26 cellular contexts compared by ENCODE assay signal in the genomic region with DNA sequence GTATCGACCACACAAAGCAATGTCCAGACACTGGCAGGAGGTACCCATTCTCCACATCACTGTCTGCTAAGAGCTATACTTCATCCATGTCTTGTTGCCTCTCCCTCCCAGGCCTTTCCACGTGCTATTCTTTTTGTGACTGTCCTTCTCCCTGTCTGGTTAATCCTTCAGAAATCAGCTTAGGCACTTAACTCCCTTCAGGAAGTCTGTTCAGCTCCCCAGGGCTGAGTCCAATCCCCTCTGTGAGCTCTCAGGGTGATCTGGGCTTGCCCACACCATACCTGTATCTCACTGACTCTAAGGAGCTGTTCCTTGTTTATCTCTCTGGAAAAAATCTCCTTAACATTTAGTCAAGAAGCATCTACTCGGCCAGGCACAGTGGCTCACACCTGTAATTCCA.
DNase-seq lines count a peak whose midpoint lies in the region; ATAC-seq and TF ChIP-seq lines count a peak whose summit lies in the region.
"Had no signal": no experiment of that assay in that cellular context is flagged by ENCODE, and none has a peak within 500 bp of the region (broad histone marks: within the 10 kb centered on the region; RNA-seq: fewer than 3 reads in every experiment).

No MANE protein-coding gene starts in this region.

- TF ChIP-seq RAD21 in IMR-90 (IDR thresholded peaks at IDR 0.05; ENCODE audit: low read length) = no peak

- H3K27ac Mint-ChIP-seq in activated CD8-positive, alpha-beta memory T cell treated with anti-CD3 and anti-CD28 coated beads, Interleukin-2, amount 10 ng/mL, durations not matched to agents 7 days and 5 days = peak overlapping the region; percentile 45
- peak overlapping the region; percentile 54 for H3K27ac Mint-ChIP-seq in T-helper 17 cell
- peak overlapping the region; percentile 89 for H3K27ac Mint-ChIP-seq in neural crest cell (ENCODE audit: unreplicated experiment)
- H3K27ac Mint-ChIP-seq in WTC11 = no peak overlapping the region

- H3K27me3 ChIP-seq in IMR-90 (ENCODE audit: control insufficient read depth, insufficient read depth, low read length) = no peaks in the 10 kb centered on the region
- H3K27me3 ChIP-seq: BE2C, SJSA1 had no signal

- no peak overlapping the region for H4K91ac ChIP-seq in IMR-90 (ENCODE audit: insufficient read depth, low read depth, low read length)

- TF ChIP-seq POLR2A in IMR-90 (IDR thresholded peaks at IDR 0.05; ENCODE audit: low read depth, low read length) = no peak

- no peaks in the 10 kb centered on the region for H4K20me1 ChIP-seq in IMR-90 (ENCODE audit: insufficient read depth, low read length)

- H3K4me2 ChIP-seq in IMR-90 (ENCODE audit: low read depth, low read length) = no peak overlapping the region

- H3K4me3 ChIP-seq in IMR-90 (ENCODE audit: insufficient read depth, low read depth, low read length) = no peak overlapping the region
- H3K4me3 ChIP-seq: SJSA1 had no signal

- H3K27me3 Mint-ChIP-seq in activated CD8-positive, alpha-beta memory T cell treated with anti-CD3 and anti-CD28 coated beads, Interleukin-2, amount 10 ng/mL, durations not matched to agents 7 days and 5 days = no peaks in the 10 kb centered on the region
- H3K27me3 Mint-ChIP-seq in T-helper 17 cell (no peaks in the 10 kb centered on the region), neural crest cell (ENCODE audit: low read depth) (no peaks in the 10 kb centered on the region), WTC11 (ENCODE audit: low read depth) (no peaks in the 10 kb centered on the region)
- H3K27me3 Mint-ChIP-seq: CD8-positive, alpha-beta memory T cell had no signal

- no peak for ATAC-seq in activated CD8-positive, alpha-beta memory T cell treated with anti-CD3 and anti-CD28 coated beads, Interleukin-2, amount 10 ng/mL, durations not matched to agents 7 days and 5 days
- ATAC-seq in IMR-90 (ENCODE audit: low read depth) (no peak), T-helper 17 cell (no peak), GM19328 (IDR thresholded peaks at IDR 0.05; ENCODE audit: unreplicated experiment) (no peak), WTC11 (no peak)

- no peak overlapping the region for H2BK5ac ChIP-seq in IMR-90 (ENCODE audit: low read depth, low read length, poor library complexity, severe bottlenecking)

- POLR2A ChIA-PET in IMR-90 (lab: Charles Lee; ENCODE audit: unreplicated experiment) = no interaction called here
- POLR2A ChIA-PET in WTC11 (lab: Charles Lee) = no interaction called here
- POLR2A ChIA-PET in GM10248 (lab: Yijun Ruan, JAX) = no interaction called here

- no peak overlapping the region for H3K4me3 Mint-ChIP-seq in activated CD8-positive, alpha-beta memory T cell treated with anti-CD3 and anti-CD28 coated beads, Interleukin-2, amount 10 ng/mL, durations not matched to agents 7 days and 5 days
- H3K4me3 Mint-ChIP-seq in T-helper 17 cell = no peak overlapping the region
- H3K4me3 Mint-ChIP-seq in neural crest cell = no peak overlapping the region
- no peak overlapping the region for H3K4me3 Mint-ChIP-seq in WTC11
- H3K4me3 Mint-ChIP-seq: CD14-positive monocyte; CD8-positive, alpha-beta memory T cell had no signal

- peaks cover 17% of the 10 kb centered on the region for H3K36me3 Mint-ChIP-seq in activated CD8-positive, alpha-beta memory T cell treated with anti-CD3 and anti-CD28 coated beads, Interleukin-2, amount 10 ng/mL, durations not matched to agents 7 days and 5 days
- H3K36me3 Mint-ChIP-seq in T-helper 17 cell (ENCODE audit: low read depth) (no peaks in the 10 kb centered on the region), neural crest cell (ENCODE audit: low read depth) (peaks cover 24% of the 10 kb centered on the region), WTC11 (peaks cover 12% of the 10 kb centered on the region)
- H3K36me3 Mint-ChIP-seq: CD8-positive, alpha-beta memory T cell had no signal

- H3K23ac ChIP-seq in IMR-90 (ENCODE audit: low read depth, low read length) = no peak overlapping the region

- peaks cover 4 to 15% of the 10 kb centered on the region in 2 experiments; a peak in 3 of 4 replicates for H3K79me1 ChIP-seq in IMR-90 (ENCODE audit: low read depth in 1 of 2, low read length in 2 of 2)

- peaks cover 9% of the 10 kb centered on the region for H3K9me1 ChIP-seq in IMR-90 (ENCODE audit: insufficient read depth, low read length)

- no TSS peak for BruUV-seq in IMR-90 (replicated peaks; lab: Mats Ljungman, UMichigan)

- CTCF ChIA-PET in activated CD8-positive, alpha-beta memory T cell treated with anti-CD3 and anti-CD28 coated beads, Interleukin-2, amount 10 ng/mL, durations not matched to agents 7 days and 5 days (lab: Charles Lee) = interaction anchor here (0.9 to 1.8 kb wide), 2 partner anchors 24 to 482 kb away, joined by 3 to 12 read pairs; no protein-coding TSS in a partner anchor
- CTCF ChIA-PET in IMR-90 (lab: Yijun Ruan, JAX) = interaction anchor here (2.3 kb wide), 1 partner anchor 24 kb away, joined by 6 read pairs; no protein-coding TSS in a partner anchor
- CTCF ChIA-PET in WTC11 (lab: Charles Lee) = no interaction called here
- CTCF ChIA-PET in GM10248 (lab: Yijun Ruan, JAX) = interaction anchor here (0.9 to 4.3 kb wide), 7 partner anchors 17 to 1567 kb away, joined by 3 to 16 read pairs (median 3); no protein-coding TSS in a partner anchor

- DNase-seq in activated CD8-positive, alpha-beta memory T cell treated with anti-CD3 and anti-CD28 coated beads, Interleukin-2, amount 10 ng/mL, durations not matched to agents 7 days and 5 days = no peak
- no peak for DNase-seq in activated CD8-positive, alpha-beta memory T cell treated with anti-CD3 and anti-CD28 coated beads, Interleukin-2, amount 50 U/mL, for 4 hours
- DNase-seq in IMR-90 = no peak
- DNase-seq in T-helper 17 cell = no peak
- no peak for DNase-seq in neural crest cell (ENCODE audit: low read depth, low spot score)
- no peak for DNase-seq in WTC11 (ENCODE audit: low spot score)
- no peak for DNase-seq in GM10248 (ENCODE audit: extremely low spot score)
- DNase-seq: 8988T; ACHN; BE2C; CD8-positive, alpha-beta memory T cell; DMS153; DND-41; GOT3; HCEC 1CT; Kasumi-1; MV-4-11; NCI-H1105; NCI-H1436 treated with DMSO at 0.1 percent for 48 hours; NCI-H187 treated with DMSO at 0.1 percent for 48 hours; NCI-H526; Right ventricle myocardium superior had no signal

- H2BK15ac ChIP-seq in IMR-90 (ENCODE audit: low read depth, low read length) = no peak overlapping the region

- no peaks in the 10 kb centered on the region for H3K9me3 Mint-ChIP-seq in activated CD8-positive, alpha-beta memory T cell treated with anti-CD3 and anti-CD28 coated beads, Interleukin-2, amount 10 ng/mL, durations not matched to agents 7 days and 5 days (ENCODE audit: low read depth)
- H3K9me3 Mint-ChIP-seq in neural crest cell = peaks cover 3% of the 10 kb centered on the region
- peaks cover 5% of the 10 kb centered on the region for H3K9me3 Mint-ChIP-seq in WTC11

- H4K8ac ChIP-seq in IMR-90 (ENCODE audit: low read depth in 2 of 2, low read length in 2 of 2) = no peak overlapping the region

- H3K9ac ChIP-seq in IMR-90 (ENCODE audit: low read depth, low read length) = no peak overlapping the region

- no peak overlapping the region for H2AK9ac ChIP-seq in IMR-90 (replicated peaks; ENCODE audit: low read depth, low read length, poor library complexity)

- intact Hi-C loops in IMR-90 (cut with micrococcal nuclease) = no loop called here

- H3K36me3 ChIP-seq in IMR-90 (ENCODE audit: control insufficient read depth, insufficient read depth, low read length) = peaks cover 36% of the 10 kb centered on the region
- H3K36me3 ChIP-seq: BE2C had no signal

- H3K4me1 Mint-ChIP-seq in activated CD8-positive, alpha-beta memory T cell treated with anti-CD3 and anti-CD28 coated beads, Interleukin-2, amount 10 ng/mL, durations not matched to agents 7 days and 5 days = peaks cover 48% of the 10 kb centered on the region
- peaks cover 21% of the 10 kb centered on the region for H3K4me1 Mint-ChIP-seq in T-helper 17 cell
- no peaks in the 10 kb centered on the region for H3K4me1 Mint-ChIP-seq in neural crest cell
- H3K4me1 Mint-ChIP-seq in WTC11 = peaks cover 14% of the 10 kb centered on the region

- H2BK120ac ChIP-seq in IMR-90 (ENCODE audit: low read depth, low read length) = no peak overlapping the region

- H3K56ac ChIP-seq in IMR-90 (ENCODE audit: extremely low read depth, insufficient read depth, low read length) = no peak overlapping the region

- H2BK20ac ChIP-seq in IMR-90 (ENCODE audit: low read depth, low read length) = no peak overlapping the region

- H3K18ac ChIP-seq in IMR-90 (ENCODE audit: low read depth, low read length) = no peak overlapping the region

- no peak overlapping the region for H4K5ac ChIP-seq in IMR-90 (ENCODE audit: low read depth, low read length)

- H3K27ac ChIP-seq in IMR-90 (ENCODE audit: insufficient read depth, low read length) = no peak overlapping the region
- H3K27ac ChIP-seq: HL-60, SJSA1 had no signal

- H3K9me3 ChIP-seq in IMR-90 (ENCODE audit: control insufficient read depth, insufficient read depth, low read length) (peaks cover 5% of the 10 kb centered on the region), T-helper 17 cell (ENCODE audit: control insufficient read depth, low read length, poor library complexity, severe bottlenecking) (no peaks in the 10 kb centered on the region)
- H3K9me3 ChIP-seq: BE2C, SJSA1 had no signal

- in situ Hi-C loops in IMR-90 (cut with MboI; ENCODE audit: low sequenced_read_pairs) = no loop called here

- no peak overlapping the region for H2AFZ ChIP-seq in IMR-90 (replicated peaks; ENCODE audit: low read length, poor library complexity)

- H3K4me1 ChIP-seq in IMR-90 (ENCODE audit: control insufficient read depth, insufficient read depth, low read length) = peaks cover 8% of the 10 kb centered on the region
- H3K4me1 ChIP-seq: BE2C had no signal

- dilution Hi-C loops in IMR-90 (cut with HindIII; ENCODE audit: low sequenced_read_pairs, unreplicated experiment) = no loop called here

- H3K4ac ChIP-seq in IMR-90 (ENCODE audit: low read depth, low read length) = no peak overlapping the region

- H3K14ac ChIP-seq in IMR-90 (replicated peaks; ENCODE audit: low read depth, low read length) = no peak overlapping the region

- H2AK5ac ChIP-seq in IMR-90 (ENCODE audit: low read depth, low read length) = 0 out of 2 replicates have a peak overlapping the region, but pooled peaks have one; percentile 33

- 81% methylated on average over 2 of the region's 3 CpGs; no CpG with 5 or more reads in 1 of the 2 experiments for whole genome bisulfite sequencing in IMR-90 (ENCODE audit: extremely low coverage in 2 of 2, insufficient read length in 1 of 2), 2 experiments

- no peak for TF ChIP-seq CTCF in IMR-90 (conservative IDR thresholded peaks at IDR 0.05; ENCODE audit: low read depth, low read length)
- TF ChIP-seq CTCF in neural crest cell (conservative IDR thresholded peaks at IDR 0.05) = no peak
- no peak for TF ChIP-seq CTCF in WTC11 (IDR thresholded peaks at IDR 0.05)
- TF ChIP-seq CTCF in GM10248 (IDR thresholded peaks at IDR 0.05; ENCODE audit: control extremely low read depth, extremely low read depth, low read depth, missing control alignments) = no peak

TF ChIP-seq in IMR-90, 13 proteins besides CTCF, POLR2A, EP300 and RAD21 (continues in another document):
- no peak for TF ChIP-seq MAZ (IDR thresholded peaks at IDR 0.05; ENCODE audit: borderline replicate concordance, low read depth, low read length)
- TF ChIP-seq NFE2L2 (IDR thresholded peaks at IDR 0.05; ENCODE audit: low read depth, low read length) = no peak
